In genomic region chr12:2418579-2418978, GRCh38 we compare ENCODE assay signal across 15 cellular contexts.
DNase-seq lines count a peak whose midpoint lies in the region; ATAC-seq and TF ChIP-seq lines count a peak whose summit lies in the region.
"Had no signal": no experiment of that assay in that cellular context is flagged by ENCODE, and none has a peak within 500 bp of the region (broad histone marks: within the 10 kb centered on the region; RNA-seq: fewer than 3 reads in every experiment).

No MANE protein-coding gene starts in this region.

- H3K9me3 Mint-ChIP-seq in endodermal cell: no peaks in the 10 kb centered on the region
- H3K9me3 Mint-ChIP-seq: CD8-positive, alpha-beta memory T cell; HFFc6 had no signal

- H3K9me3 ChIP-seq in MM.1S (replicated peaks; ENCODE audit: insufficient read depth, low read length) (no peaks in the 10 kb centered on the region), endodermal cell (ENCODE audit: control insufficient read depth, low read length) (no peaks in the 10 kb centered on the region), sigmoid colon (no peaks in the 10 kb centered on the region)
- H3K9me3 ChIP-seq: BE2C had no signal

- H3K36me3 ChIP-seq in MM.1S (replicated peaks; ENCODE audit: insufficient read depth, low read length) (no peaks in the 10 kb centered on the region), endodermal cell (ENCODE audit: control insufficient read depth, insufficient read depth, low read length) (no peaks in the 10 kb centered on the region), sigmoid colon (no peaks in the 10 kb centered on the region)
- H3K36me3 ChIP-seq: BE2C had no signal

- no peak overlapping the region for H3K4me3 ChIP-seq in MM.1S (ENCODE audit: low read length)
- H3K4me3 ChIP-seq in endodermal cell (ENCODE audit: low read length): no peak overlapping the region
- H3K4me3 ChIP-seq in sigmoid colon: no peak overlapping the region

- no peaks in the 10 kb centered on the region for H3K27me3 Mint-ChIP-seq in endodermal cell (ENCODE audit: insufficient read depth)

- H3K27ac ChIP-seq in MM.1S (ENCODE audit: low read length): peak overlapping the region; percentile 55; the same call in 1 of the 2 replicates
- no peak overlapping the region for H3K27ac ChIP-seq in endodermal cell (ENCODE audit: low read depth, low read length)
- peak overlapping the region in 3 of 4 donors; percentile 23 to 94 (median 86) for H3K27ac ChIP-seq in sigmoid colon

- peaks cover 21% of the 10 kb centered on the region for H3K4me1 ChIP-seq in MM.1S (ENCODE audit: low read length)
- H3K4me1 ChIP-seq in endodermal cell (ENCODE audit: control insufficient read depth, insufficient read depth, low read length): no peaks in the 10 kb centered on the region
- H3K4me1 ChIP-seq in sigmoid colon: peaks cover 0 to 88% (median 60%) of the 10 kb centered on the region in 4 donors
- H3K4me1 ChIP-seq: BE2C had no signal

- H3F3A ChIP-seq in MM.1S (ENCODE audit: insufficient read depth, low read length): 0 out of 2 replicates have a peak, but pooled peaks cover 4% of the 10 kb centered on the region

- no peaks in the 10 kb centered on the region for H3K9me2 ChIP-seq in MM.1S (replicated peaks; ENCODE audit: insufficient read depth, low read length)

- ATAC-seq in HG02870 (IDR thresholded peaks at IDR 0.05; ENCODE audit: unreplicated experiment): no peak
- ATAC-seq: HCT116 had no signal

- DNase-seq in MM.1S (no peak), endodermal cell (no peak), sigmoid colon (peak; percentile 46), kidney tubule cell (ENCODE audit: low spot score) (no peak), cerebellar nuclear complex (lab: John Stamatoyannopoulos, UW) (no peak)
- no peak for DNase-seq in stimulated activated CD4-positive, alpha-beta T cell treated with anti-CD3 and anti-CD28 coated beads, Interleukin-12 subunit alpha, Interleukin-12 subunit beta, amount 100 ng/mL, for 4 hours
- DNase-seq: ACHN; BE2C; C1 segment of cervical spinal cord; CD4-positive, CD25-positive, alpha-beta regulatory T cell; CD8-positive, alpha-beta memory T cell; COR-L47; HFFc6 had no signal

- no peak overlapping the region for H3K4me3 Mint-ChIP-seq in endodermal cell
- H3K4me3 Mint-ChIP-seq: CD4-positive, CD25-positive, alpha-beta regulatory T cell; CD8-positive, alpha-beta memory T cell; HFFc6 had no signal

- peak overlapping the region; percentile 35 for H3K27ac Mint-ChIP-seq in endodermal cell
- H3K27ac Mint-ChIP-seq: CD4-positive, CD25-positive, alpha-beta regulatory T cell; CD8-positive, alpha-beta memory T cell; HFFc6 had no signal

- H3K27me3 ChIP-seq in MM.1S (replicated peaks; ENCODE audit: insufficient read depth, low read length) (no peaks in the 10 kb centered on the region), endodermal cell (ENCODE audit: control insufficient read depth, insufficient read depth, low read length, poor library complexity, severe bottlenecking) (no peaks in the 10 kb centered on the region), sigmoid colon (no peaks in the 10 kb centered on the region)
- H3K27me3 ChIP-seq: BE2C had no signal

- H3K36me3 Mint-ChIP-seq in endodermal cell (ENCODE audit: low read depth): no peaks in the 10 kb centered on the region
- H3K36me3 Mint-ChIP-seq: CD4-positive, CD25-positive, alpha-beta regulatory T cell; CD8-positive, alpha-beta memory T cell had no signal

- H2AFZ ChIP-seq in MM.1S (ENCODE audit: low read length): peak overlapping the region; percentile 43; the same call in 1 of the 2 replicates

- H3K4me2 ChIP-seq in MM.1S (ENCODE audit: low read depth, low read length): no peak overlapping the region

- TF ChIP-seq POLR2A in sigmoid colon (IDR thresholded peaks at IDR 0.05): no peak

- TF ChIP-seq CTCF in MM.1S (IDR thresholded peaks at IDR 0.05; ENCODE audit: low read length): no peak
- TF ChIP-seq CTCF in endodermal cell (conservative IDR thresholded peaks at IDR 0.05): no peak
- TF ChIP-seq CTCF in sigmoid colon (IDR thresholded peaks at IDR 0.05): no peak

- no peaks in the 10 kb centered on the region for H3K79me2 ChIP-seq in MM.1S (ENCODE audit: low read length)

- H4K20me1 ChIP-seq in MM.1S (ENCODE audit: insufficient read depth, low read length): no peaks in the 10 kb centered on the region

- no peak for TF ChIP-seq EP300 in sigmoid colon (IDR thresholded peaks at IDR 0.05)

- intact Hi-C loops in sigmoid colon (cut with DNase I): no loop called here

- 80 to 89% methylated on average over 1 to 2 of the region's 2 CpGs for WGBS in endodermal cell (ENCODE audit: insufficient coverage in 1 of 2, insufficient read length in 1 of 2), 2 experiments
- 89 to 92% methylated on average over 2 of the region's 2 CpGs for WGBS in sigmoid colon, 2 donors

- peaks cover 15% of the 10 kb centered on the region for H3K4me1 Mint-ChIP-seq in endodermal cell
- H3K4me1 Mint-ChIP-seq: CD4-positive, CD25-positive, alpha-beta regulatory T cell; CD8-positive, alpha-beta memory T cell had no signal

- H3K9ac ChIP-seq in MM.1S (ENCODE audit: low read length): no peak overlapping the region
- H3K9ac ChIP-seq in endodermal cell (ENCODE audit: extremely low read depth, low read length, poor library complexity, severe bottlenecking): no peak overlapping the region
